Comparison of ENCODE assay signal across 24 cellular contexts in the genomic region with DNA sequence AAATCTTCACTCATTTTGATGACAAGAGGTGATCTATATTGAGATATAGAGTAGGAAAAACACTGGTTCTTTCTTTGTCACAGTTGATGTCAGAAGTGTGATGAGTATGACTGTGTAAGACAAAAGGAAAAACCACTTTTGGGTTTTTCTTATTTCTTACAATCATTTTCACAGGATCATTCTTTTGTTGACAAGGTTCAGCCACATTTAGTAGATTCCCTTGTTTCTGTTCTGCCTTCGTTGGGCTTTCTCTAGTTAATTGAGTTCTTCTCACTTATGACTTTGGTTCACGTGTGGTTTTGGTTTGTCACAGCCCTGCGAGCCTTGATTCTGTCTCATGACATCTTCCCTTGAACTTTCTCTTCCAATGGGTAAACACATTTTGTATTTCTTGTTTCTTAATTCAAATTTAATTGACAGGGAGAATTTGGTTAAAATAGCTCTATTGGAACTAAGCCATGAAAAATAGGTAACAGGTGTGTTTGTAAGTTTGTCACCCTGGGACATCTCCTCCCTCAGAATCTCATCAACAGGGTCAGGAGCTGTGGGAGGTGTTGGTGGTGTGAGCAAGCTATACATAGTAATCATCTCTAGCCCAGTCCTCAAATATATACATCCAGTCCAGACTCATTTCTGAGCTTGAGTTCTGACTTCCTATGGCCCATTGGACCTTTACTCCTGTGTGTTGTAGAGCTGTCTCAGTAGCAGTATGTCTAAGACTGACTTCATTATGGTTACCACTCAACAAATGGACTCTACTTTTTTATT.
DNase-seq lines count a peak whose midpoint lies in the region; ATAC-seq and TF ChIP-seq lines count a peak whose summit lies in the region.
"Had no signal": no experiment of that assay in that cellular context is flagged by ENCODE, and none has a peak within 500 bp of the region (broad histone marks: within the 10 kb centered on the region; RNA-seq: fewer than 3 reads in every experiment).

No MANE protein-coding gene starts in this region.

- POLR2A ChIA-PET in GM10248 (lab: Yijun Ruan, JAX), result interaction anchor here (0.6 to 0.9 kb wide), 4 partner anchors 9 to 131 kb away, joined by 3 read pairs; no protein-coding TSS in a partner anchor

- CTCF ChIA-PET in GM10248 (lab: Yijun Ruan, JAX), result interaction anchor here (0.7 to 2.7 kb wide), 10 partner anchors 9 to 474 kb away, joined by 3 to 6 read pairs (median 4); no protein-coding TSS in a partner anchor

- peak; percentile 62 for ATAC-seq in GM18520 (IDR thresholded peaks at IDR 0.05; ENCODE audit: unreplicated experiment)
- ATAC-seq in GM21515 (IDR thresholded peaks at IDR 0.05; ENCODE audit: unreplicated experiment), result peak; percentile 51
- ATAC-seq in HG03175 (IDR thresholded peaks at IDR 0.05; ENCODE audit: unreplicated experiment), result peak; percentile 74
- ATAC-seq in HG03520 (IDR thresholded peaks at IDR 0.05; ENCODE audit: unreplicated experiment), result no peak
- ATAC-seq: A549, left lobe of liver, pancreas, right cardiac atrium had no signal

- TF ChIP-seq CTCF in GM10248 (IDR thresholded peaks at IDR 0.05; ENCODE audit: control extremely low read depth, extremely low read depth, low read depth, missing control alignments), result no peak

- DNase-seq in GM10248 (ENCODE audit: extremely low spot score) (peak; percentile 20), NCI-H2029 treated with DMSO at 0.1 percent for 48 hours (lab: John Stamatoyannopoulos, UW) (no peak), RPMI8226 (no peak)
- no peak for DNase-seq in activated effector memory CD4-positive, alpha-beta T cell treated with Interleukin-2 at 50 U/mL for 16 hours
- DNase-seq: activated CD4-positive, alpha-beta T cell treated with anti-CD3 and anti-CD28 coated beads, Interleukin-2, amount 10 ng/mL, durations not matched to agents 7 days and 5 days; activated CD8-positive, alpha-beta memory T cell treated with anti-CD3 and anti-CD28 coated beads, Interleukin-2, amount 50 U/mL, for 4 hours; activated gamma-delta T cell; Calu3; glutamatergic neuron; H9; Kasumi-1; NCI-H187; NCI-H226; NCI-H82; pancreas; right cardiac atrium; stimulated activated CD4-positive, alpha-beta T cell treated with anti-CD3 and anti-CD28 coated beads, Interleukin-12 subunit alpha, Interleukin-12 subunit beta, amount 100 ng/mL, for 4 hours; upper lobe of left lung had no signal
